In the genomic region with DNA sequence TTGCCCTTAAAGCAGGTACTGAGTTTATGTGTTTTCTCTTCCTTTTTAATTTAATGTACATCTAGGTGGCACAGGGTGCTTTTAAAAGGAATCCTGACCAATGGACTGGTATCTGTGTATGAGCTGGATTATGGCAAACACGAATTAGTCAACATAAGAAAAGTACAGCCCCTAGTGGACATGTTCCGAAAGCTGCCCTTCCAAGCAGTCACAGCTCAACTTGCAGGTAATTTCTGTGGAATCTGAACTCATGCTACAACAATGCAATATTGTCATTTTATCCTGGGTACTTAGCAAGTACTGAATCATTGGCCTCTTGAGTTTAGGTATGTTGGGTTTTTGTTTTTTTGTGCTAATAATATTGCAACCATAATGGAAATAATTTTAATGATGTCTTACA, we compare ENCODE assay signal across 13 cellular contexts. TPM values are rescaled to one million over a fixed set of nuclear protein-coding genes. Genes with fewer than 3 reads are reported as not detected.
DNase-seq lines count a peak whose midpoint lies in the region; ATAC-seq and TF ChIP-seq lines count a peak whose summit lies in the region.
"Had no signal": no experiment of that assay in that cellular context is flagged by ENCODE, and none has a peak within 500 bp of the region (broad histone marks: within the 10 kb centered on the region; RNA-seq: fewer than 3 reads in every experiment).

No MANE protein-coding gene starts in this region.

- H3K9ac ChIP-seq in smooth muscle cell (ENCODE audit: low read depth) = no peak overlapping the region
- H3K9ac ChIP-seq: BLaER1 had no signal

- H3K4me3 ChIP-seq in epithelial cell of esophagus (ENCODE audit: low read length) (no peak overlapping the region), smooth muscle cell (no peak overlapping the region)
- H3K4me3 ChIP-seq: BLaER1, upper lobe of left lung had no signal

- no peak overlapping the region for H3K27ac Mint-ChIP-seq in activated CD4-positive, alpha-beta T cell treated with anti-CD3 and anti-CD28 coated beads, Interleukin-2, amount 10 ng/mL, durations not matched to agents 24 days and 14 days
- H3K27ac Mint-ChIP-seq: natural killer cell treated with Interleukin-12 subunit alpha and Interleukin-12 subunit beta and Interleukin-15 and Interleukin-18, amount 100 ng/mL, for 72 hours had no signal

- no peak for ATAC-seq in activated CD4-positive, CD25-positive, alpha-beta regulatory T cell treated with anti-CD3 and anti-CD28 coated beads, Interleukin-2, amount 50 U/mL, for 24 hours
- ATAC-seq: natural killer cell treated with Interleukin-12 subunit alpha and Interleukin-12 subunit beta and Interleukin-15 and Interleukin-18, amount 100 ng/mL, for 72 hours had no signal

- no peaks in the 10 kb centered on the region for H3F3A ChIP-seq in smooth muscle cell (ENCODE audit: low read depth)

- no peaks in the 10 kb centered on the region for H3K79me2 ChIP-seq in smooth muscle cell (ENCODE audit: low read depth)

- DNase-seq in activated CD4-positive, alpha-beta T cell treated with anti-CD3 and anti-CD28 coated beads, Interleukin-2, amount 10 ng/mL, durations not matched to agents 24 days and 14 days = peak; percentile 6
- DNase-seq in activated CD4-positive, alpha-beta T cell treated with anti-CD3 and anti-CD28 coated beads, Interleukin-2, amount 50 U/mL, for 1 hour = no peak
- peak; percentile 53 for DNase-seq in NCI-H69 (lab: John Stamatoyannopoulos, UW)
- DNase-seq in epithelial cell of esophagus (ENCODE audit: low read depth) = peak; percentile 71
- DNase-seq in smooth muscle cell (lab: John Stamatoyannopoulos, UW; ENCODE audit: unreplicated experiment) = no peak
- DNase-seq in GM19238 (ENCODE audit: insufficient read length, low spot score) = no peak
- DNase-seq in activated naive CD4-positive, alpha-beta T cell (lab: John Stamatoyannopoulos, UW) = no peak
- DNase-seq: cortex of kidney, NCI-H446, upper lobe of left lung had no signal

- no peak overlapping the region for H2AFZ ChIP-seq in smooth muscle cell (ENCODE audit: low read depth)

- H4K20me1 ChIP-seq in smooth muscle cell (ENCODE audit: low read depth) = no peaks in the 10 kb centered on the region
- H4K20me1 ChIP-seq: BLaER1 had no signal

- peaks cover 4% of the 10 kb centered on the region for H3K9me3 ChIP-seq in smooth muscle cell (replicated peaks; ENCODE audit: low read depth)
- H3K9me3 ChIP-seq: upper lobe of left lung had no signal

- peaks cover 62% of the 10 kb centered on the region for H3K36me3 Mint-ChIP-seq in activated CD4-positive, alpha-beta T cell treated with anti-CD3 and anti-CD28 coated beads, Interleukin-2, amount 10 ng/mL, durations not matched to agents 24 days and 14 days (ENCODE audit: low read depth)

- peaks cover 12% of the 10 kb centered on the region for H3K9me3 Mint-ChIP-seq in activated CD4-positive, alpha-beta T cell treated with anti-CD3 and anti-CD28 coated beads, Interleukin-2, amount 10 ng/mL, durations not matched to agents 24 days and 14 days
- H3K9me3 Mint-ChIP-seq: natural killer cell treated with Interleukin-12 subunit alpha and Interleukin-12 subunit beta and Interleukin-15 and Interleukin-18, amount 100 ng/mL, for 72 hours had no signal

- no peaks in the 10 kb centered on the region for H3K4me1 ChIP-seq in smooth muscle cell (ENCODE audit: low read depth)
- H3K4me1 ChIP-seq: BLaER1, upper lobe of left lung had no signal

- no peak overlapping the region for H3K27ac ChIP-seq in smooth muscle cell (ENCODE audit: low read depth)
- H3K27ac ChIP-seq: BLaER1, upper lobe of left lung had no signal

- H3K4me3 Mint-ChIP-seq in activated CD4-positive, alpha-beta T cell treated with anti-CD3 and anti-CD28 coated beads, Interleukin-2, amount 10 ng/mL, durations not matched to agents 24 days and 14 days = no peak overlapping the region
- H3K4me3 Mint-ChIP-seq: natural killer cell treated with Interleukin-12 subunit alpha and Interleukin-12 subunit beta and Interleukin-15 and Interleukin-18, amount 100 ng/mL, for 72 hours had no signal

- intact Hi-C loops in activated CD4-positive, alpha-beta T cell treated with anti-CD3 and anti-CD28 coated beads, Interleukin-2, amount 10 ng/mL, durations not matched to agents 24 days and 14 days (cut with micrococcal nuclease) = no loop called here

- 73% methylated on average over 2 of the region's 2 CpGs for WGBS in smooth muscle cell (ENCODE audit: low lambda C conversion rate)

- H3K27me3 ChIP-seq in smooth muscle cell (ENCODE audit: low read depth) = no peaks in the 10 kb centered on the region
- H3K27me3 ChIP-seq: BLaER1, upper lobe of left lung had no signal

- H3K36me3 ChIP-seq in smooth muscle cell (ENCODE audit: low read depth) = no peaks in the 10 kb centered on the region

- H3K4me1 Mint-ChIP-seq in activated CD4-positive, alpha-beta T cell treated with anti-CD3 and anti-CD28 coated beads, Interleukin-2, amount 10 ng/mL, durations not matched to agents 24 days and 14 days = peaks cover 6% of the 10 kb centered on the region

- TF ChIP-seq CTCF in epithelial cell of esophagus (IDR thresholded peaks at IDR 0.05; ENCODE audit: insufficient read depth, low read depth, low read length, missing control alignments) = peak; percentile 50
- TF ChIP-seq CTCF in smooth muscle cell (IDR thresholded peaks at IDR 0.05; ENCODE audit: borderline replicate concordance, insufficient read depth, poor library complexity, severe bottlenecking) = peak; percentile 10

- H3K27me3 Mint-ChIP-seq in activated CD4-positive, alpha-beta T cell treated with anti-CD3 and anti-CD28 coated beads, Interleukin-2, amount 10 ng/mL, durations not matched to agents 24 days and 14 days = no peaks in the 10 kb centered on the region
- H3K27me3 Mint-ChIP-seq: natural killer cell treated with Interleukin-12 subunit alpha and Interleukin-12 subunit beta and Interleukin-15 and Interleukin-18, amount 100 ng/mL, for 72 hours had no signal

- no peak overlapping the region for H3K4me2 ChIP-seq in smooth muscle cell
- H3K4me2 ChIP-seq: BLaER1 had no signal

RNA-seq across cellular contexts. Expression of a gene that starts 14.4 kb away (rescaled TPM):
- 0.71 and 0.91 TPM in 2 replicates for total RNA-seq in activated CD4-positive, alpha-beta T cell treated with anti-CD3 and anti-CD28 coated beads, Interleukin-2, amount 10 ng/mL, durations not matched to agents 24 days and 14 days
- 0.09 and 0.18 TPM in 2 replicates for total RNA-seq in smooth muscle cell
- 0.19 and 0.22 TPM in 2 replicates for polyA plus RNA-seq in smooth muscle cell

Comparison
In these comparisons a context has a peak if more than half of its experiments do, and no peak if none do; other contexts are left out.
1. DNase-seq: peak in activated CD4-positive, alpha-beta T cell treated with anti-CD3 and anti-CD28 coated beads, Interleukin-2, amount 10 ng/mL, durations not matched to agents 24 days and 14 days (single experiment), NCI-H69 (single experiment) and epithelial cell of esophagus (single experiment); none in activated CD4-positive, alpha-beta T cell treated with anti-CD3 and anti-CD28 coated beads, Interleukin-2, amount 50 U/mL, for 1 hour (single experiment), smooth muscle cell (single experiment), GM19238 (single experiment) and activated naive CD4-positive, alpha-beta T cell (0 of 4).